ENCODE assay signal across 20 cellular contexts in genomic region chr16:26374279-26374925, GRCh38.
A peak's percentile ranks its signal among the peaks of the same experiment; 100 is the strongest.
DNase-seq lines count a peak whose midpoint lies in the region; ATAC-seq, FAIRE-seq and TF ChIP-seq lines count a peak whose summit lies in the region.
"Had no signal": no experiment of that assay in that cellular context is flagged by ENCODE, and none has a peak within 500 bp of the region (broad histone marks: within the 10 kb centered on the region; RNA-seq: fewer than 3 reads in every experiment).

No MANE protein-coding gene starts in this region.

- no peak overlapping the region for H3K4me3 Mint-ChIP-seq in activated T-cell treated with anti-CD3 and anti-CD28 coated beads, Interleukin-2, amount 50 U/mL, for 4 hours
- H3K4me3 Mint-ChIP-seq: B cell; CD4-positive, alpha-beta T cell had no signal

- H3K27me3 ChIP-seq in K562 (ENCODE audit: control insufficient read depth in 2 of 2, insufficient read depth in 2 of 2, low read length in 2 of 2) (no peaks in the 10 kb centered on the region), lower lobe of right lung (ENCODE audit: low read depth) (no peaks in the 10 kb centered on the region), upper lobe of right lung (no peaks in the 10 kb centered on the region)

- no peaks in the 10 kb centered on the region for H3K36me3 ChIP-seq in K562 (ENCODE audit: control insufficient read depth, insufficient read depth, low read length)
- no peaks in the 10 kb centered on the region for H3K36me3 ChIP-seq in lower lobe of right lung
- no peaks in the 10 kb centered on the region for H3K36me3 ChIP-seq in upper lobe of right lung

- in situ Hi-C loops in K562 (cut with MboI): no loop called here

- H3K9ac ChIP-seq in K562 (ENCODE audit: insufficient read depth in 1 of 2, low read depth in 2 of 2, low read length in 2 of 2): no peak overlapping the region

- no peaks in the 10 kb centered on the region for H3K9me3 ChIP-seq in K562 (replicated peaks; ENCODE audit: control insufficient read depth, insufficient read depth, low read depth, low read length)
- H3K9me3 ChIP-seq in lower lobe of right lung: no peaks in the 10 kb centered on the region
- H3K9me3 ChIP-seq in upper lobe of right lung: no peaks in the 10 kb centered on the region

- no peak for TF ChIP-seq RAD21 in K562 (CRISPR knock-in tag; conservative IDR thresholded peaks at IDR 0.05 in 1 of 2, IDR thresholded peaks at IDR 0.05 in 1 of 2)

- no peaks in the 10 kb centered on the region for H3K9me3 Mint-ChIP-seq in activated T-cell treated with anti-CD3 and anti-CD28 coated beads, Interleukin-2, amount 50 U/mL, for 4 hours
- H3K9me3 Mint-ChIP-seq: CD4-positive, alpha-beta T cell had no signal

- DNase-seq in GM18507 (ENCODE audit: extremely low spot score, insufficient read length, low read depth): no peak
- no peak for DNase-seq in K562 (ENCODE audit: extremely low read depth in 1 of 4, low spot score in 3 of 4)
- DNase-seq in lower lobe of right lung: no peak
- no peak for DNase-seq in upper lobe of right lung
- DNase-seq in activated T-cell treated with anti-CD3 and anti-CD28 coated beads, Interleukin-2, amount 50 U/mL, for 4 hours: no peak
- DNase-seq in foreskin melanocyte: no peak
- DNase-seq in activated gamma-delta T cell (lab: John Stamatoyannopoulos, UW): no peak
- DNase-seq: ACHN; C1 segment of cervical spinal cord; CD4-positive, alpha-beta T cell; DMS153; DMS79 treated with DMSO at 0.1 percent for 48 hours; EL; KBM-7 had no signal

- 3% methylated on average over 4 of the region's 4 CpGs for WGBS in K562 (ENCODE audit: insufficient coverage, low coverage, missing lambda C conversion rate)

- POLR2A ChIA-PET in K562 (lab: Yijun Ruan, JAX): no interaction called here

- H3K27me3 Mint-ChIP-seq in activated T-cell treated with anti-CD3 and anti-CD28 coated beads, Interleukin-2, amount 50 U/mL, for 4 hours (ENCODE audit: low read depth): no peaks in the 10 kb centered on the region
- H3K27me3 Mint-ChIP-seq: B cell had no signal

- no peak for TF ChIP-seq EP300 in K562 (IDR thresholded peaks at IDR 0.05; ENCODE audit: low read length)

- H3K27ac ChIP-seq in K562 (ENCODE audit: extremely low read depth, low read depth, low read length) (no peak overlapping the region), lower lobe of right lung (no peak overlapping the region), upper lobe of right lung (no peak overlapping the region)

- no peak overlapping the region for H3K4me2 ChIP-seq in K562 (ENCODE audit: insufficient read depth, low read length)

- H4K20me1 ChIP-seq in K562 (replicated peaks; ENCODE audit: control insufficient read depth, insufficient read depth, low read length): no peaks in the 10 kb centered on the region

- no peaks in the 10 kb centered on the region for H3K79me2 ChIP-seq in K562 (ENCODE audit: control insufficient read depth, insufficient read depth, low read length)

- ATAC-seq in K562 (no peak), lower lobe of right lung (peak; percentile 12 to 41), upper lobe of right lung (peak; percentile 35), HG03039 (IDR thresholded peaks at IDR 0.05; ENCODE audit: unreplicated experiment) (no peak)
- no peak for ATAC-seq in activated T-cell treated with anti-CD3 and anti-CD28 coated beads, Interleukin-2, amount 50 U/mL, for 4 hours
- ATAC-seq: HCT116 had no signal

- BruUV-seq in K562 (replicated peaks; lab: Mats Ljungman, UMichigan): no TSS peak

- TF ChIP-seq CTCF in K562 (IDR thresholded peaks at IDR 0.05 in 2 of 3, conservative IDR thresholded peaks at IDR 0.05 in 1 of 3; ENCODE audit: insufficient read depth in 2 of 3, low read depth in 1 of 3, low read length in 3 of 3): no peak
- no peak for TF ChIP-seq CTCF in lower lobe of right lung (IDR thresholded peaks at IDR 0.05)
- no peak for TF ChIP-seq CTCF in upper lobe of right lung (IDR thresholded peaks at IDR 0.05)

- no peak overlapping the region for H3K4me3 ChIP-seq in K562
- no peak overlapping the region for H3K4me3 ChIP-seq in lower lobe of right lung
- H3K4me3 ChIP-seq in upper lobe of right lung: no peak overlapping the region

- no peaks in the 10 kb centered on the region for H3K36me3 Mint-ChIP-seq in activated T-cell treated with anti-CD3 and anti-CD28 coated beads, Interleukin-2, amount 50 U/mL, for 4 hours (ENCODE audit: insufficient read depth)

- intact Hi-C loops in K562 (cut with micrococcal nuclease): no loop called here
- intact Hi-C loops in lower lobe of right lung (cut with DNase I): no loop called here
- intact Hi-C loops in upper lobe of right lung (cut with DNase I): no loop called here

- H2AFZ ChIP-seq in K562 (ENCODE audit: low read depth, low read length): no peak overlapping the region

- TF ChIP-seq POLR2A in K562 (conservative IDR thresholded peaks at IDR 0.05): no peak

- H3K9me1 ChIP-seq in K562 (ENCODE audit: control insufficient read depth, insufficient read depth, low read length): no peaks in the 10 kb centered on the region

- CTCF ChIA-PET in K562 (lab: Yijun Ruan, JAX; ENCODE audit: low intra/inter-chr PET ratio): no interaction called here

- FAIRE-seq in GM18507 (lab: Jason Lieb, UNC) (peak; percentile 38), K562 (lab: Jason Lieb, UNC) (peak; percentile 23)
- FAIRE-seq: D721Med, G401.6, H54 had no signal

- no peaks in the 10 kb centered on the region for H3K4me1 Mint-ChIP-seq in activated T-cell treated with anti-CD3 and anti-CD28 coated beads, Interleukin-2, amount 50 U/mL, for 4 hours (ENCODE audit: low read depth)
- H3K4me1 Mint-ChIP-seq: B cell had no signal

- H3K4me1 ChIP-seq in K562 (replicated peaks in 1 of 2; ENCODE audit: control insufficient read depth in 2 of 2, insufficient read depth in 2 of 2, low read length in 2 of 2) (no peaks in the 10 kb centered on the region), lower lobe of right lung (no peaks in the 10 kb centered on the region), upper lobe of right lung (no peaks in the 10 kb centered on the region)

TF ChIP-seq in K562, 482 proteins besides CTCF, POLR2A, EP300 and RAD21 (continues in another document):
- no peak for TF ChIP-seq ZNF696 (CRISPR knock-in tag; conservative IDR thresholded peaks at IDR 0.05)
- no peak for TF ChIP-seq ZNF277 (CRISPR knock-in tag; IDR thresholded peaks at IDR 0.05; ENCODE audit: borderline replicate concordance)
- 0 out of 2 replicates have a peak, but pooled peaks have one; percentile 44 for TF ChIP-seq OTX1 (CRISPR knock-in tag; IDR thresholded peaks at IDR 0.05)
- 0 out of 2 replicates have a peak, but pooled peaks have one; percentile 3 for TF ChIP-seq THRB (CRISPR knock-in tag; conservative IDR thresholded peaks at IDR 0.05)
- TF ChIP-seq ATF7 (IDR thresholded peaks at IDR 0.05): no peak
- peak; percentile 8 for TF ChIP-seq ARHGAP35 (IDR thresholded peaks at IDR 0.05; ENCODE audit: partially characterized antibody)
- no peak for TF ChIP-seq FOXO4 (CRISPR knock-in tag; IDR thresholded peaks at IDR 0.05)
- no peak for TF ChIP-seq NKRF (IDR thresholded peaks at IDR 0.05; ENCODE audit: borderline replicate concordance)
- no peak for TF ChIP-seq E2F3 (CRISPR knock-in tag; IDR thresholded peaks at IDR 0.05)
- no peak for TF ChIP-seq ZNF780A (CRISPR knock-in tag; IDR thresholded peaks at IDR 0.05)

Comparison
In these comparisons a context has a peak if more than half of its experiments do, and no peak if none do; other contexts are left out.
1. ATAC-seq: peak in lower lobe of right lung (2 of 2) and upper lobe of right lung (single experiment); none in K562 (single experiment), activated T-cell treated with anti-CD3 and anti-CD28 coated beads, Interleukin-2, amount 50 U/mL, for 4 hours (0 of 2) and HG03039 (single experiment).